Comparison of ENCODE assay signal across 8 cellular contexts in the genomic region with DNA sequence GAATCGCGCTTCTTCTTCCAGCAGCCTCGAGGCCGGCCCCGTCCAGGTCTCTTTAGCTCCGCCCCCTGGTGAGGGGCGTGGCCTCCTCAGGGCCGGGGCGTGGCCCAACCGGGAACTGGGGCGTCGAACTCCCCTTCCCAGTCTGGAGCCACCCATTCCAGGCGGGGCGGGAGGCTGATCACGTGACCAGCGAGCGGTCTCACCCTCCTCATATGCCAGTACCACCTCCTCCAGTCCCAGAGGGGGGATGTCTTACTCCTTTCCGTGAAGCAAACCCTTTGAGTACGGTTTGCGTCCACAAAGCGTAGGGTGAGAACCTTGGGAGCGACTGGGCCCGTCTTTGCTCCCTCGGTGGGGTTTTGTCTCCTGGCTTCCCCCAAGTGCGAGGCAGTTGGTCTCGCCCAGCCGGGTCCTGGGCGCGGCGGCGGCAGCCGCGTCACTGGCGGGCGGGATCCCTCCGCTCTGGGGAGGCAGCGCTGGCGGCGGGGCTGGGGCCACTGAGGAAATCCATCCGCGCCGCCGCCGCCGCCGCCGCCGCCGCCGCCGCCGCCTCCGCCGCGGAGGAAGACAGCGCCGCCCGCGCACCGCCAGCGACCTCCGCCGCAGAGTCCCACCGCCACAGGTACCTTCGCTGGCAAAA. TPM values are rescaled to one million over a fixed set of nuclear protein-coding genes. Genes with fewer than 3 reads are reported as not detected.
DNase-seq lines count a peak whose midpoint lies in the region; TF ChIP-seq lines count a peak whose summit lies in the region.

A gene (plus strand): TSS at position 439 of the 640 bp plus-strand sequence. CDS start 2,526 bp downstream, outside the sequence.

- no peak within 1 kb of the TSS for H2BK12ac ChIP-seq in neuronal stem cell (ENCODE audit: low read length)

- no peak within 1 kb of the TSS for H3K4ac ChIP-seq in neuronal stem cell (ENCODE audit: low read length)

- peaks cover 20% of the 10 kb centered on the region for H3K79me1 ChIP-seq in neuronal stem cell (ENCODE audit: low read depth, low read length)

- H3K14ac ChIP-seq in neuronal stem cell (ENCODE audit: low read length) = peak within 1 kb of the TSS; percentile 71

- CTCF ChIA-PET in HEK293T (lab: Yijun Ruan, JAX) = interaction anchor here (0.5 to 0.6 kb wide), 2 partner anchors 30 to 191 kb away, joined by 3 read pairs; no protein-coding TSS in a partner anchor

- no peak for TF ChIP-seq CTCF in subcutaneous adipose tissue (IDR thresholded peaks at IDR 0.05; ENCODE audit: low read depth)

- H3K27ac ChIP-seq in neuronal stem cell (replicated peaks; ENCODE audit: low read length) = peak within 1 kb of the TSS; percentile 99

- H2AFZ ChIP-seq in neuronal stem cell (ENCODE audit: low read length) = peak within 1 kb of the TSS; percentile 99

- H2BK5ac ChIP-seq in neuronal stem cell (ENCODE audit: low read length) = peak within 1 kb of the TSS; percentile 78

- H3K4me3 ChIP-seq in neuronal stem cell (ENCODE audit: low read length in 2 of 2) = peak within 1 kb of the TSS; percentile 90 to 97

- H3K27me3 ChIP-seq in neuronal stem cell (ENCODE audit: control insufficient read depth in 3 of 3, insufficient read depth in 3 of 3, low read depth in 1 of 3, low read length in 3 of 3) = no peaks in the 10 kb centered on the region

- WGBS in neuronal stem cell (ENCODE audit: extremely low coverage in 2 of 2, insufficient read length in 2 of 2, insufficient replicate concordance in 1 of 2), 2 donors = no CpG with 5 or more reads among the region's 65 CpGs

- no peaks in the 10 kb centered on the region for H3K9me3 ChIP-seq in neuronal stem cell (replicated peaks in 1 of 2; ENCODE audit: control insufficient read depth in 2 of 2, insufficient read depth in 1 of 2, low read depth in 1 of 2, low read length in 2 of 2)

- H3K4me2 ChIP-seq in neuronal stem cell (ENCODE audit: insufficient read depth, low read length, poor library complexity, severe bottlenecking) = peak within 1 kb of the TSS; percentile 93

- peak within 1 kb of the TSS; percentile 78 for H2BK15ac ChIP-seq in neuronal stem cell (ENCODE audit: low read length)

- peak within 1 kb of the TSS; percentile 91 for H3K23ac ChIP-seq in neuronal stem cell (ENCODE audit: low read depth, low read length, poor library complexity)

- DNase-seq in GDM1 (lab: John Stamatoyannopoulos, UW) (peak; percentile 99), HEK293T (ENCODE audit: extremely low spot score) (peak; percentile 98), MV-4-11 (lab: John Stamatoyannopoulos, UW) (peak; percentile 97), SK-MEL-5 (ENCODE audit: low read depth, low spot score) (peak; percentile 100), foreskin melanocyte (peak; percentile 99), neuronal stem cell (ENCODE audit: low spot score) (peak; percentile 99)
- peak; percentile 99 for DNase-seq in activated naive CD4-positive, alpha-beta T cell treated with Interleukin-2 at 50 U/mL for 16 hours

- POLR2A ChIA-PET in HEK293T (lab: Yijun Ruan, JAX) = interaction anchor here (0.6 to 1.3 kb wide), 9 partner anchors 9 to 153 kb away, joined by 3 to 4 read pairs (median 3); a partner anchor contains a TSS

- peaks cover 2 to 3% of the 10 kb centered on the region in 2 donors for H3K4me1 ChIP-seq in neuronal stem cell (ENCODE audit: control insufficient read depth in 2 of 2, insufficient read depth in 1 of 2, low read depth in 1 of 2, low read length in 2 of 2)

- in situ Hi-C loops in SK-MEL-5 (cut with HindIII; ENCODE audit: low pct_unique_long_range_greater_than_20kb, low sequenced_read_pairs) = no loop called here

- peak within 1 kb of the TSS; percentile 86 for H4K8ac ChIP-seq in neuronal stem cell (ENCODE audit: low read depth, low read length)

- H3K36me3 ChIP-seq in neuronal stem cell (replicated peaks in 1 of 2; ENCODE audit: control insufficient read depth in 2 of 2, insufficient read depth in 2 of 2, low read length in 2 of 2) = peaks cover 19 to 21% of the 10 kb centered on the region in 2 donors

- no peak within 1 kb of the TSS for H2BK120ac ChIP-seq in neuronal stem cell (ENCODE audit: low read depth, low read length)

- peak within 1 kb of the TSS; percentile 97 for H3K9ac ChIP-seq in neuronal stem cell (ENCODE audit: low read depth, low read length, poor library complexity)

- H4K91ac ChIP-seq in neuronal stem cell (ENCODE audit: low read depth, low read length, poor library complexity) = no peak within 1 kb of the TSS

- peak within 1 kb of the TSS; percentile 97 for H2AK5ac ChIP-seq in neuronal stem cell (ENCODE audit: low read depth, low read length)

- H3K18ac ChIP-seq in neuronal stem cell (ENCODE audit: low read length) = peak within 1 kb of the TSS; percentile 99

TF ChIP-seq in HEK293T, 16 proteins besides CTCF, POLR2A, EP300 and RAD21:
- TF ChIP-seq FOXM1 (IDR thresholded peaks at IDR 0.05; ENCODE audit: borderline replicate concordance) (peak; percentile 52; the same call in 1 of the 2 replicates), LEF1 (IDR thresholded peaks at IDR 0.05; ENCODE audit: borderline replicate concordance) (no peak), FOXA1 (IDR thresholded peaks at IDR 0.05) (no peak), TARDBP (IDR thresholded peaks at IDR 0.05) (no peak), L3MBTL2 (conservative IDR thresholded peaks at IDR 0.05) (peak; percentile 62), ARNT (IDR thresholded peaks at IDR 0.05) (peak; percentile 60; the same call in 1 of the 2 replicates), SP1 (IDR thresholded peaks at IDR 0.05) (0 out of 2 replicates have a peak, but pooled peaks have one; percentile 38), HDGF (IDR thresholded peaks at IDR 0.05; ENCODE audit: borderline replicate concordance) (peak; percentile 89; the same call in 1 of the 2 replicates), BHLHE40 (IDR thresholded peaks at IDR 0.05; ENCODE audit: borderline replicate concordance) (peak; percentile 88), CTBP1 (IDR thresholded peaks at IDR 0.05; ENCODE audit: borderline replicate concordance) (peak; percentile 33; the same call in 1 of the 2 replicates), ELF4 (IDR thresholded peaks at IDR 0.05) (no peak)
- TF ChIP-seq, protein P1, sequence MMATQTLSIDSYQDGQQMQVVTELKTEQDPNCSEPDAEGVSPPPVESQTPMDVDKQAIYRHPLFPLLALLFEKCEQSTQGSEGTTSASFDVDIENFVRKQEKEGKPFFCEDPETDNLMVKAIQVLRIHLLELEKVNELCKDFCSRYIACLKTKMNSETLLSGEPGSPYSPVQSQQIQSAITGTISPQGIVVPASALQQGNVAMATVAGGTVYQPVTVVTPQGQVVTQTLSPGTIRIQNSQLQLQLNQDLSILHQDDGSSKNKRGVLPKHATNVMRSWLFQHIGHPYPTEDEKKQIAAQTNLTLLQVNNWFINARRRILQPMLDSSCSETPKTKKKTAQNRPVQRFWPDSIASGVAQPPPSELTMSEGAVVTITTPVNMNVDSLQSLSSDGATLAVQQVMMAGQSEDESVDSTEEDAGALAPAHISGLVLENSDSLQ (IDR thresholded peaks at IDR 0.05) = no peak
TF ChIP-seq in HEK293T: peak in this region for 7.

RNA-seq across cellular contexts. Expression of the gene that starts here (rescaled TPM):
- total RNA-seq in SK-MEL-5 (2014; rRNA removed; shearing (Covaris generic)) = 43.7 and 47.7 TPM in 2 replicates
- polyA plus RNA-seq in SK-MEL-5 (2015; cell fraction: cytosol; rRNA removed) = 279 and 294 TPM in 2 replicates
- polyA plus RNA-seq in SK-MEL-5 (2015; cell fraction: nucleus; rRNA removed) = 91.9 and 119 TPM in 2 replicates
- polyA plus RNA-seq in neuronal stem cell (2013, experiment 1 of 2) = 110 TPM
- 110 TPM for polyA plus RNA-seq in neuronal stem cell (2013, experiment 2 of 2)
- total RNA-seq in subcutaneous adipose tissue = 100 to 1,000 TPM; 148 to 232 (median 186) TPM

Comparison
In these comparisons a context has a peak if more than half of its experiments do, and no peak if none do; other contexts are left out.
1. Peak in every context shown above with its lines: DNase-seq, H3K4me3 ChIP-seq and H3K27ac ChIP-seq.